Comparison of ENCODE assay signal across 28 cellular contexts in genomic region chr6:95366414-95366813, GRCh38.
"Had no signal": no experiment of that assay in that cellular context is flagged by ENCODE, and none has a peak within 500 bp of the region (broad histone marks: within the 10 kb centered on the region; RNA-seq: fewer than 3 reads in every experiment).

No MANE protein-coding gene starts in this region.

- H3K4me1 Mint-ChIP-seq: immature natural killer cell, naive B cell had no signal

- H3K4me3 ChIP-seq: coronary artery, dorsolateral prefrontal cortex, esophagus squamous epithelium, gastrocnemius medialis, heart right ventricle, left lung, lower lobe of right lung, mucosa of descending colon had no signal

- H3K4me3 Mint-ChIP-seq: immature natural killer cell, mesothelial cell of epicardium, naive B cell had no signal

- DNase-seq: dermis blood vessel endothelial cell; dorsolateral prefrontal cortex; effector CD4-positive, alpha-beta T cell; effector memory CD4-positive, alpha-beta T cell; erythroblast; esophagus squamous epithelium; foreskin fibroblast; gastrocnemius medialis; glutamatergic neuron; head of caudate nucleus; heart right ventricle; hippocampal formation; immature natural killer cell; islet precursor cell; kidney; kidney glomerular epithelial cell; left lung; left ventricle myocardium superior; lower lobe of right lung; mesenchymal stem cell; mucosa of descending colon; naive B cell had no signal

- H3K27me3 Mint-ChIP-seq: naive B cell had no signal

- H3K36me3 Mint-ChIP-seq: immature natural killer cell, mesothelial cell of epicardium, naive B cell had no signal

- H3K27ac Mint-ChIP-seq: immature natural killer cell, mesothelial cell of epicardium, naive B cell had no signal

- FAIRE-seq: colon, endometrium, kidney had no signal

- H3K9me3 ChIP-seq: esophagus squamous epithelium, gastrocnemius medialis, heart right ventricle, left lung, lower lobe of right lung, mucosa of descending colon had no signal

- H3K27ac ChIP-seq: coronary artery, dorsolateral prefrontal cortex, epithelial cell of prostate, esophagus squamous epithelium, gastrocnemius medialis, heart right ventricle, left lung, lower lobe of right lung had no signal

- H3K27me3 ChIP-seq: dorsolateral prefrontal cortex, esophagus squamous epithelium, gastrocnemius medialis, heart right ventricle, left lung had no signal

- ATAC-seq: esophagus mucosa, gastrocnemius medialis, heart right ventricle, left lung, left ventricle myocardium superior, lower lobe of right lung, mucosa of descending colon had no signal

- H3K9me3 Mint-ChIP-seq: mesothelial cell of epicardium, naive B cell had no signal

- H3K36me3 ChIP-seq: esophagus squamous epithelium, gastrocnemius medialis, heart right ventricle, left lung, lower lobe of right lung had no signal

- H3K4me1 ChIP-seq: esophagus squamous epithelium, gastrocnemius medialis, heart right ventricle, left lung, lower lobe of right lung had no signal
